In the genomic region with DNA sequence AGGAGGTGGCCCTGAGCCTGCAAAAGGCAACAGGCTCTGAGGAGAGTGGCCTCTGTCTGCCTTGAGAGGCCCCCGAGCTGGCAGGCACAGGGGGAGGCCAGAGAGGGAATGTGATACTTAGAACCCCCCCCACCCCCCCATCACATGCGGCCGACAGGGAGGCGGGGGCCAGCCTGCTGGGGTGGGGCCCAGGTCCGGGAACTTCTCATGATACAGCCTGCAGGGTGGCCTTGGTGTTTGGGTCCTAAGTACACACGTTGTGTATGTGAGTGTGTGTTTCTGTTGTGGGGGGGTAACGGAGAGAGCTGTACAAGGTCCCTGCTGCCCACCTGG, we compare ENCODE assay signal across 8 cellular contexts. TPM values are rescaled to one million over a fixed set of nuclear protein-coding genes. Genes with fewer than 3 reads are reported as not detected.
DNase-seq lines count a peak whose midpoint lies in the region; ATAC-seq, FAIRE-seq and TF ChIP-seq lines count a peak whose summit lies in the region.

No MANE protein-coding gene starts in this region.

- in situ Hi-C loops in GM12878 (cut with MboI), result no loop called here

- 0% methylated on average over 7 of the region's 7 CpGs for WGBS in GM12878 (ENCODE audit: insufficient coverage, insufficient replicate concordance, low lambda C conversion rate, missing lambda C conversion rate)

- H3K4me3 Mint-ChIP-seq in CD4-positive, alpha-beta T cell, result peak overlapping the region; percentile 99
- peak overlapping the region; percentile 52 for H3K4me3 Mint-ChIP-seq in nephron progenitor cell

- ATAC-seq in CD4-positive, alpha-beta T cell (ENCODE audit: poor library complexity), result peak; percentile 3
- ATAC-seq in HG03280 (IDR thresholded peaks at IDR 0.05; ENCODE audit: unreplicated experiment), result peak; percentile 17
- ATAC-seq in GM12878, result peak; percentile 20
- ATAC-seq in HG02852 (IDR thresholded peaks at IDR 0.05; ENCODE audit: unreplicated experiment), result no peak

- H3K9ac ChIP-seq in GM12878 (ENCODE audit: control insufficient read depth, insufficient read depth, low read length), result peak overlapping the region; percentile 85

- peak overlapping the region; percentile 80 for H3K27ac ChIP-seq in CD4-positive, alpha-beta T cell (ENCODE audit: low read depth, low read length)
- H3K27ac ChIP-seq in GM12878 (ENCODE audit: control insufficient read depth, insufficient read depth), result peak overlapping the region; percentile 90

- no peaks in the 10 kb centered on the region for H4K20me1 ChIP-seq in GM12878 (ENCODE audit: control insufficient read depth, insufficient read depth)

- BruUV-seq in GM12878 (replicated peaks; lab: Mats Ljungman, UMichigan), result no TSS peak

- H3K4me2 ChIP-seq in GM12878 (ENCODE audit: control insufficient read depth, insufficient read depth), result peak overlapping the region; percentile 99

- DNase-seq in CD4-positive, alpha-beta T cell, result no peak
- no peak for DNase-seq in GM12878 (ENCODE audit: low read depth, low spot score)
- no peak for DNase-seq in nephron progenitor cell
- DNase-seq in NCI-H748 (lab: John Stamatoyannopoulos, UW; ENCODE audit: unreplicated experiment), result no peak
- no peak for DNase-seq in KG1 (lab: John Stamatoyannopoulos, UW)
- no peak for DNase-seq in cortex of kidney (lab: John Stamatoyannopoulos, UW)

- no peaks in the 10 kb centered on the region for H3K9me3 Mint-ChIP-seq in CD4-positive, alpha-beta T cell
- H3K9me3 Mint-ChIP-seq in nephron progenitor cell, result peaks cover 18% of the 10 kb centered on the region

- peaks cover 58% of the 10 kb centered on the region for H3K4me1 Mint-ChIP-seq in CD4-positive, alpha-beta T cell (ENCODE audit: low read depth)
- H3K4me1 Mint-ChIP-seq in nephron progenitor cell, result peaks cover 50% of the 10 kb centered on the region

- POLR2A ChIA-PET in CD4-positive, alpha-beta T cell (lab: Charles Lee), result interaction anchor here (0.8 to 5.0 kb wide), 11 partner anchors 9 to 151 kb away, joined by 3 to 58 read pairs (median 5); partner anchors contain the start of genes ADD1, GRK4 and NOP14
- POLR2A ChIA-PET in GM12878 (lab: Charles Lee), result interaction anchor here (0.6 to 3.1 kb wide), 10 partner anchors 9 to 276 kb away, joined by 3 to 16 read pairs (median 5); partner anchors contain the start of gene FAM193A

- H3K9me3 ChIP-seq in CD4-positive, alpha-beta T cell (ENCODE audit: control insufficient read depth, low read length), result no peaks in the 10 kb centered on the region
- no peaks in the 10 kb centered on the region for H3K9me3 ChIP-seq in GM12878 (replicated peaks; ENCODE audit: control insufficient read depth, insufficient read depth, low read length)

- H3K27me3 ChIP-seq in CD4-positive, alpha-beta T cell (ENCODE audit: control insufficient read depth, insufficient read depth, low read length), result no peaks in the 10 kb centered on the region
- no peaks in the 10 kb centered on the region for H3K27me3 ChIP-seq in GM12878 (replicated peaks in 1 of 2; ENCODE audit: control insufficient read depth in 2 of 2, insufficient read depth in 2 of 2, low read length in 1 of 2)

- CTCF ChIA-PET in CD4-positive, alpha-beta T cell (lab: Charles Lee), result interaction anchor here (1.1 to 2.0 kb wide), 3 partner anchors 15 to 37 kb away, joined by 3 to 5 read pairs (median 3); no protein-coding TSS in a partner anchor
- CTCF ChIA-PET in GM12878 (lab: Yijun Ruan, JAX), result interaction anchor here (0.9 to 1.3 kb wide), 2 partner anchors 60 to 66 kb away, joined by 3 to 4 read pairs; no protein-coding TSS in a partner anchor

- no peaks in the 10 kb centered on the region for H3K27me3 Mint-ChIP-seq in CD4-positive, alpha-beta T cell
- H3K27me3 Mint-ChIP-seq in nephron progenitor cell (ENCODE audit: low read depth, poor library complexity), result peaks cover 2% of the 10 kb centered on the region

- no peak for TF ChIP-seq RAD21 in GM12878 (IDR thresholded peaks at IDR 0.05; ENCODE audit: insufficient read depth, low read depth, low read length)

- no peak overlapping the region for H2AFZ ChIP-seq in GM12878 (ENCODE audit: control insufficient read depth, low read depth, low read length)

- RAD21 ChIA-PET in GM12878 (lab: Charles Lee; ENCODE audit: unreplicated experiment), result interaction anchor here (1.0 to 1.8 kb wide), 6 partner anchors 14 to 142 kb away, joined by 3 to 10 read pairs (median 5); no protein-coding TSS in a partner anchor

- SMC1A ChIA-PET in GM12878 (lab: Charles Lee; ENCODE audit: uncharacterized antibody, unreplicated experiment), result interaction anchor here (0.6 to 2.6 kb wide), 7 partner anchors 9 to 66 kb away, joined by 3 to 17 read pairs (median 4); no protein-coding TSS in a partner anchor

- no peaks in the 10 kb centered on the region for H3K36me3 ChIP-seq in GM12878 (ENCODE audit: control insufficient read depth in 2 of 2, insufficient read depth in 2 of 2, low read length in 1 of 2)

- H3K4me3 ChIP-seq in GM12878, result peak overlapping the region; percentile 97

- intact Hi-C loops in CD4-positive, alpha-beta T cell (cut with DNase I, micrococcal nuclease), result loop anchor here (1.0 to 10.0 kb wide), 4 partner anchors 14 to 48 kb away; no protein-coding TSS in a partner anchor
- intact Hi-C loops in GM12878 (cut with micrococcal nuclease; ENCODE audit: unreplicated experiment), result loop anchor here (1.0 to 5.0 kb wide), 2 partner anchors 11 to 50 kb away; no protein-coding TSS in a partner anchor

- peak overlapping the region; percentile 95 for H3K27ac Mint-ChIP-seq in CD4-positive, alpha-beta T cell
- peak overlapping the region; percentile 59 for H3K27ac Mint-ChIP-seq in nephron progenitor cell

- TF ChIP-seq POLR2A in GM12878 (IDR thresholded peaks at IDR 0.05; ENCODE audit: low read depth, low read length), result no peak

- TF ChIP-seq EP300 in GM12878 (IDR thresholded peaks at IDR 0.05; ENCODE audit: borderline replicate concordance in 1 of 2, control insufficient read depth in 1 of 2, low read depth in 2 of 2, low read length in 2 of 2), result no peak

- peaks cover 47% of the 10 kb centered on the region for H3K4me1 ChIP-seq in GM12878 (ENCODE audit: control insufficient read depth, insufficient read depth, low read length)

- peaks cover 44% of the 10 kb centered on the region for H3K79me2 ChIP-seq in GM12878 (ENCODE audit: control insufficient read depth, insufficient read depth, low read length)

- no peak for FAIRE-seq in GM12878 (lab: Jason Lieb, UNC)

- peaks cover 13% of the 10 kb centered on the region for H3K36me3 Mint-ChIP-seq in CD4-positive, alpha-beta T cell (ENCODE audit: low read depth)
- peaks cover 14% of the 10 kb centered on the region for H3K36me3 Mint-ChIP-seq in nephron progenitor cell (ENCODE audit: low read depth)

- no peak for TF ChIP-seq CTCF in CD4-positive, alpha-beta T cell (IDR thresholded peaks at IDR 0.05)
- TF ChIP-seq CTCF in GM12878 (IDR thresholded peaks at IDR 0.05 in 2 of 3, conservative IDR thresholded peaks at IDR 0.05 in 1 of 3; ENCODE audit: control insufficient read depth in 2 of 3, extremely low read depth in 1 of 3, insufficient read depth in 1 of 3, low read depth in 3 of 3, low read length in 3 of 3) (no peak), nephron progenitor cell (IDR thresholded peaks at IDR 0.05) (no peak)

RNA-seq across cellular contexts. Expression of gene SH3BP2, which starts 19.7 kb away (rescaled TPM):
- total RNA-seq in CD4-positive, alpha-beta T cell, result 10 to 100 TPM; 30.1 to 30.5 TPM
- 275 and 349 TPM in 2 replicates for total RNA-seq in GM12878 (2013; cell fraction: nucleolus; rRNA removed)
- total RNA-seq in GM12878 (2014; rRNA removed), result 35.5 and 40.9 TPM in 2 replicates
- total RNA-seq in GM12878 (2014; rRNA removed; fragmentation: Illumina TruSeq; extraction: Trizol), result 17.5 and 19.0 TPM in 2 replicates
- total RNA-seq in GM12878 (2021), result 51.1 and 61.8 TPM in 2 replicates
- 9.0 TPM for polyA plus RNA-seq in GM12878 (2011; ENCODE audit: low read depth)
- 18.0 and 37.1 TPM in 2 replicates for polyA plus RNA-seq in GM12878 (2011; rRNA removed)
- polyA plus RNA-seq in GM12878 (2011; cell fraction: cytosol; rRNA removed), result 35.7 and 42.6 TPM in 2 replicates
- polyA plus RNA-seq in GM12878 (2011; cell fraction: nucleus; rRNA removed), result 270 and 290 TPM in 2 replicates
- 30.0 and 35.3 TPM in 2 replicates for polyA plus RNA-seq in GM12878 (2012)
- 7.8 and 18.3 TPM in 2 replicates for polyA plus RNA-seq in GM12878 (2014; fragmentation: Illumina TruSeq; extraction: Trizol)
- polyA plus RNA-seq in GM12878 (2014; fragmentation: Nextera tagmentation; extraction: Ambion mirVana), result 1 to 10 TPM; 1.1 TPM
- polyA plus RNA-seq in GM12878 (2014; rRNA removed), result 54.7 and 57.8 TPM in 2 replicates
- 10 to 100 TPM; 23.0 to 24.8 TPM for polyA plus RNA-seq in GM12878 (2016; fragmentation: Nextera tagmentation; extraction: Ambion mirVana)
- polyA minus RNA-seq in GM12878 (2011; rRNA and poly(A)+ RNA removed), result 72.7 and 138 TPM in 2 replicates
- polyA minus RNA-seq in GM12878 (2011; cell fraction: cytosol; rRNA and poly(A)+ RNA removed), result 8.9 and 18.7 TPM in 2 replicates
- polyA minus RNA-seq in GM12878 (2011; cell fraction: nucleus; rRNA and poly(A)+ RNA removed), result 47.3 and 86.5 TPM in 2 replicates

RNA-seq across cellular contexts. Expression of gene ADD1, which starts 31.1 kb away (rescaled TPM):
- total RNA-seq in CD4-positive, alpha-beta T cell, result 100 to 1,000 TPM; 153 TPM
- total RNA-seq in GM12878 (2013; cell fraction: nucleolus; rRNA removed), result 321 and 355 TPM in 2 replicates
- total RNA-seq in GM12878 (2014; rRNA removed) (128 and 136 TPM in 2 replicates), GM12878 (2014; rRNA removed; fragmentation: Illumina TruSeq; extraction: Trizol) (65.6 and 70.1 TPM in 2 replicates), GM12878 (2021) (182 and 183 TPM in 2 replicates)
- polyA plus RNA-seq in GM12878 (2011; ENCODE audit: low read depth), result 61.6 TPM
- polyA plus RNA-seq in GM12878 (2011; rRNA removed) (75.4 and 93.5 TPM in 2 replicates), GM12878 (2014; fragmentation: Illumina TruSeq; extraction: Trizol) (97.2 and 107 TPM in 2 replicates), GM12878 (2014; fragmentation: Nextera tagmentation; extraction: Ambion mirVana) (10 to 100 TPM; 21.6 to 50.2 TPM), GM12878 (2014; rRNA removed) (113 and 126 TPM in 2 replicates), GM12878 (2016; fragmentation: Nextera tagmentation; extraction: Ambion mirVana) (100 to 1,000 TPM; 113 to 116 TPM)
- 103 and 152 TPM in 2 replicates for polyA plus RNA-seq in GM12878 (2011; cell fraction: cytosol; rRNA removed)
- polyA plus RNA-seq in GM12878 (2011; cell fraction: nucleus; rRNA removed), result 199 and 226 TPM in 2 replicates
- polyA plus RNA-seq in GM12878 (2012), result 119 and 148 TPM in 2 replicates
- 79.6 and 95.6 TPM in 2 replicates for polyA minus RNA-seq in GM12878 (2011; rRNA and poly(A)+ RNA removed)
- 36.4 and 43.2 TPM in 2 replicates for polyA minus RNA-seq in GM12878 (2011; cell fraction: cytosol; rRNA and poly(A)+ RNA removed)
- polyA minus RNA-seq in GM12878 (2011; cell fraction: nucleus; rRNA and poly(A)+ RNA removed), result 57.1 and 78.0 TPM in 2 replicates

RNA-seq across cellular contexts. Expression of gene TNIP2, which starts 56.4 kb away (rescaled TPM):
- total RNA-seq in CD4-positive, alpha-beta T cell, result 10 to 100 TPM; 43.8 to 49.1 TPM
- total RNA-seq in GM12878 (2013; cell fraction: nucleolus; rRNA removed), result 48.2 and 58.3 TPM in 2 replicates
- total RNA-seq in GM12878 (2014; rRNA removed), result 55.0 and 59.8 TPM in 2 replicates
- 29.1 and 29.8 TPM in 2 replicates for total RNA-seq in GM12878 (2014; rRNA removed; fragmentation: Illumina TruSeq; extraction: Trizol)
- total RNA-seq in GM12878 (2021), result 62.9 and 64.8 TPM in 2 replicates
- 29.9 TPM for polyA plus RNA-seq in GM12878 (2011; ENCODE audit: low read depth)
- 27.9 and 42.0 TPM in 2 replicates for polyA plus RNA-seq in GM12878 (2011; rRNA removed)
- 41.0 and 63.7 TPM in 2 replicates for polyA plus RNA-seq in GM12878 (2011; cell fraction: cytosol; rRNA removed)
- polyA plus RNA-seq in GM12878 (2011; cell fraction: nucleus; rRNA removed), result 126 and 142 TPM in 2 replicates
- polyA plus RNA-seq in GM12878 (2012), result 48.8 and 57.0 TPM in 2 replicates
- polyA plus RNA-seq in GM12878 (2014; fragmentation: Illumina TruSeq; extraction: Trizol), result 7.1 and 21.4 TPM in 2 replicates
- 1 to 10 TPM; 1.4 to 3.4 TPM for polyA plus RNA-seq in GM12878 (2014; fragmentation: Nextera tagmentation; extraction: Ambion mirVana)
- 64.9 and 68.5 TPM in 2 replicates for polyA plus RNA-seq in GM12878 (2014; rRNA removed)
- 10 to 100 TPM; 49.1 to 59.0 TPM for polyA plus RNA-seq in GM12878 (2016; fragmentation: Nextera tagmentation; extraction: Ambion mirVana)
- polyA minus RNA-seq in GM12878 (2011; rRNA and poly(A)+ RNA removed), result 19.1 and 31.1 TPM in 2 replicates
- 13.6 and 13.8 TPM in 2 replicates for polyA minus RNA-seq in GM12878 (2011; cell fraction: cytosol; rRNA and poly(A)+ RNA removed)
- polyA minus RNA-seq in GM12878 (2011; cell fraction: nucleus; rRNA and poly(A)+ RNA removed), result 17.2 and 30.8 TPM in 2 replicates
